14 cellular contexts compared by ENCODE assay signal in genomic region chr15:92645051-92645631, GRCh38. TPM values are rescaled to one million over a fixed set of nuclear protein-coding genes. Genes with fewer than 3 reads are reported as not detected.
DNase-seq lines count a peak whose midpoint lies in the region; ATAC-seq and TF ChIP-seq lines count a peak whose summit lies in the region.
"Had no signal": no experiment of that assay in that cellular context is flagged by ENCODE, and none has a peak within 500 bp of the region (broad histone marks: within the 10 kb centered on the region; RNA-seq: fewer than 3 reads in every experiment).

No MANE protein-coding gene starts in this region.

- H3K27ac Mint-ChIP-seq in CD8-positive, alpha-beta T cell: no peak overlapping the region
- H3K27ac Mint-ChIP-seq: activated T-cell treated with anti-CD3 and anti-CD28 coated beads, Interleukin-2, amount 50 U/mL, for 72 hours had no signal

- CTCF ChIA-PET in CD8-positive, alpha-beta T cell (lab: Charles Lee): interaction anchor here (0.8 kb wide), 1 partner anchor 12 kb away, joined by 3 read pairs; no protein-coding TSS in a partner anchor

- POLR2A ChIA-PET in CD8-positive, alpha-beta T cell (lab: Charles Lee): no interaction called here

- DNase-seq in Right ventricle myocardium superior: no peak
- no peak for DNase-seq in cardiac septum (ENCODE audit: low spot score)
- no peak for DNase-seq in left lung
- DNase-seq in NOMO-1 treated with DMSO at 0.1 percent for 48 hours (lab: John Stamatoyannopoulos, UW; ENCODE audit: unreplicated experiment): no peak
- DNase-seq in CD8-positive, alpha-beta T cell: no peak
- DNase-seq in activated CD4-positive, alpha-beta T cell treated with anti-CD3 and anti-CD28 coated beads, Interleukin-2, amount 50 U/mL, for 48 hours: no peak
- DNase-seq: activated T-cell treated with anti-CD3 and anti-CD28 coated beads, Interleukin-2, amount 50 U/mL, for 72 hours; NCI-H446; nucleus accumbens; SHP77 treated with DMSO at 0.1 percent for 48 hours; stimulated activated CD4-positive, alpha-beta T cell treated with anti-CD3 and anti-CD28 coated beads, Interleukin-12 subunit alpha, Interleukin-12 subunit beta, amount 100 ng/mL, for 4 hours; uterus had no signal

- no peaks in the 10 kb centered on the region for H3K36me3 Mint-ChIP-seq in CD8-positive, alpha-beta T cell

- H3K4me1 Mint-ChIP-seq in CD8-positive, alpha-beta T cell (ENCODE audit: low read depth): no peaks in the 10 kb centered on the region

- H3K4me3 Mint-ChIP-seq in CD8-positive, alpha-beta T cell: no peak overlapping the region
- H3K4me3 Mint-ChIP-seq: activated T-cell treated with anti-CD3 and anti-CD28 coated beads, Interleukin-2, amount 50 U/mL, for 72 hours had no signal

- intact Hi-C loops in Right ventricle myocardium superior (cut with DNase I): no loop called here
- intact Hi-C loops in cardiac septum (cut with DNase I): no loop called here
- intact Hi-C loops in left lung (cut with DNase I): no loop called here
- intact Hi-C loops in CD8-positive, alpha-beta T cell (cut with DNase I, micrococcal nuclease): no loop called here

- H3K4me3 ChIP-seq in left lung: no peak overlapping the region
- H3K4me3 ChIP-seq in CD8-positive, alpha-beta T cell (ENCODE audit: low read depth, low read length): no peak overlapping the region
- H3K4me3 ChIP-seq: uterus had no signal

- peaks cover 0 to 2% of the 10 kb centered on the region in 2 donors for H3K9me3 ChIP-seq in left lung
- H3K9me3 ChIP-seq in CD8-positive, alpha-beta T cell (ENCODE audit: low read length): no peaks in the 10 kb centered on the region

- H3K36me3 ChIP-seq in left lung: no peaks in the 10 kb centered on the region
- no peaks in the 10 kb centered on the region for H3K36me3 ChIP-seq in CD8-positive, alpha-beta T cell (ENCODE audit: insufficient read depth, low read length)
- H3K36me3 ChIP-seq: uterus had no signal

- no peaks in the 10 kb centered on the region for H3K9me3 Mint-ChIP-seq in CD8-positive, alpha-beta T cell

- H3K4me1 ChIP-seq in left lung: peaks cover 0 to 2% of the 10 kb centered on the region in 2 donors
- no peaks in the 10 kb centered on the region for H3K4me1 ChIP-seq in CD8-positive, alpha-beta T cell (ENCODE audit: insufficient read depth, low read length)
- H3K4me1 ChIP-seq: uterus had no signal

- no peaks in the 10 kb centered on the region for H3K27me3 ChIP-seq in left lung
- H3K27me3 ChIP-seq in CD8-positive, alpha-beta T cell (ENCODE audit: insufficient read depth, low read length): no peaks in the 10 kb centered on the region
- H3K27me3 ChIP-seq: uterus had no signal

- peak; percentile 20 for ATAC-seq in Right ventricle myocardium superior (ENCODE audit: poor library complexity)
- ATAC-seq in left lung: peak; percentile 25
- ATAC-seq in SK-N-SH treated with all-trans-retinoic acid at 6 μM for 48 hours: no peak
- no peak for ATAC-seq in CD8-positive, alpha-beta T cell
- ATAC-seq: activated T-cell treated with anti-CD3 and anti-CD28 coated beads, Interleukin-2, amount 50 U/mL, for 72 hours had no signal

- TF ChIP-seq CTCF in VCaP (conservative IDR thresholded peaks at IDR 0.05) (no peak), left lung (IDR thresholded peaks at IDR 0.05) (no peak)
- TF ChIP-seq CTCF in CD8-positive, alpha-beta T cell (IDR thresholded peaks at IDR 0.05): no peak

- peaks cover 2% of the 10 kb centered on the region for H3K27me3 Mint-ChIP-seq in CD8-positive, alpha-beta T cell (ENCODE audit: low read depth)

- H3K27ac ChIP-seq in VCaP: peak overlapping the region; percentile 100
- H3K27ac ChIP-seq in left lung: peak overlapping the region in 1 of 2 donors; percentile 33
- no peak overlapping the region for H3K27ac ChIP-seq in CD8-positive, alpha-beta T cell (ENCODE audit: low read depth, low read length)
- H3K27ac ChIP-seq: uterus had no signal

TF ChIP-seq in SK-N-SH treated with all-trans-retinoic acid at 6 μM for 48 hours, 23 proteins besides CTCF, POLR2A, EP300 and RAD21:
- TF ChIP-seq GLIS3 (CRISPR knock-in tag; IDR thresholded peaks at IDR 0.05) (no peak), TCF4 (CRISPR knock-in tag; IDR thresholded peaks at IDR 0.05; ENCODE audit: borderline replicate concordance) (no peak), ESRRG (CRISPR knock-in tag; IDR thresholded peaks at IDR 0.05) (no peak), PPARA (CRISPR knock-in tag; IDR thresholded peaks at IDR 0.05; ENCODE audit: borderline replicate concordance) (no peak), ZC3H10 (CRISPR knock-in tag; IDR thresholded peaks at IDR 0.05) (no peak), SNAI2 (CRISPR knock-in tag; IDR thresholded peaks at IDR 0.05) (no peak)

RNA-seq across cellular contexts. Expression of gene FAM174B, which starts 10.4 kb away (rescaled TPM):
- total RNA-seq in Right ventricle myocardium superior (11.9 TPM), cardiac septum (6.5 TPM), left lung (10 to 100 TPM; 42.8 to 66.3 TPM)
- 1 to 10 TPM; 1.4 to 1.8 TPM for total RNA-seq in CD8-positive, alpha-beta T cell

Comparison
In these comparisons a context has a peak if more than half of its experiments do, and no peak if none do; other contexts are left out.
1. ATAC-seq: peak in Right ventricle myocardium superior (single experiment) and left lung (single experiment); none in SK-N-SH treated with all-trans-retinoic acid at 6 μM for 48 hours (single experiment) and CD8-positive, alpha-beta T cell (single experiment).